Comparison of ENCODE assay signal across 18 cellular contexts in the genomic region with DNA sequence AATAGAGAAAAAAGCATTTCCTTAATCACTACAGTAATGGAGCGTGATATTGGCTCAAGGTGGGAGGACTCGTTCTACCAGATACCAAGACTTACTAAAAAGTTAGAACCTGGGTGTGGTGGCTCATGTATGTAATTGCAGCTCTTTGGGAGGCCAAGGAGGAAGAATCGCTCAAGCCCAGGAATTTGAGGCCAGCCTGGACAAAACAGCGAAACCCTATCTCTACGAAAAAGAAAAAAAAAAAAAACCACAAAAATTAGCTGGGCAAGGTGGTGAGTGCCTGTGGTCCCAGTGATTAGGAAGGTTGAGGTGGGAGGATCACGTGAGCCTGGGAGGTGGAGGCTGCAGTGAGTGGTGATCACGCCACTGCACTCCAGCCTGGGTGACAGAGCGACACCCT.
"Had no signal": no experiment of that assay in that cellular context is flagged by ENCODE, and none has a peak within 500 bp of the region (broad histone marks: within the 10 kb centered on the region; RNA-seq: fewer than 3 reads in every experiment).

No MANE protein-coding gene starts in this region.

- H3K36me3 ChIP-seq: adrenal gland, lower lobe of right lung, upper lobe of right lung had no signal

- H3K4me3 Mint-ChIP-seq: activated CD8-positive, alpha-beta memory T cell treated with anti-CD3 and anti-CD28 coated beads, Interleukin-2, amount 10 ng/mL, durations not matched to agents 7 days and 5 days; immature natural killer cell; neural crest cell; stimulated activated naive CD8-positive, alpha-beta T cell treated with anti-CD3 and anti-CD28 coated beads, Interleukin-15, amount 100 ng/mL, for 72 hours had no signal

- FAIRE-seq: colon, frontal cortex had no signal

- H3K4me3 ChIP-seq: adrenal gland, lower lobe of right lung, upper lobe of right lung had no signal

- H3K4me1 Mint-ChIP-seq: activated CD8-positive, alpha-beta memory T cell treated with anti-CD3 and anti-CD28 coated beads, Interleukin-2, amount 10 ng/mL, durations not matched to agents 7 days and 5 days; immature natural killer cell; stimulated activated naive CD8-positive, alpha-beta T cell treated with anti-CD3 and anti-CD28 coated beads, Interleukin-15, amount 100 ng/mL, for 72 hours had no signal

- DNase-seq: activated CD4-positive, alpha-beta T cell treated with anti-CD3 and anti-CD28 coated beads for 1 hour; activated CD4-positive, alpha-beta T cell treated with anti-CD3 and anti-CD28 coated beads, Interleukin-2, amount 50 U/mL, for 4 hours; activated CD8-positive, alpha-beta memory T cell treated with anti-CD3 and anti-CD28 coated beads, Interleukin-2, amount 10 ng/mL, durations not matched to agents 7 days and 5 days; activated naive CD4-positive, alpha-beta T cell treated with anti-CD3 and anti-CD28 coated beads, Interleukin-2, amount 50 U/mL, for 16 hours; activated T-cell treated with anti-CD3 and anti-CD28 coated beads, Interleukin-2, amount 50 U/mL, for 1 hour; adrenal gland; head of caudate nucleus; immature natural killer cell; lower lobe of right lung; midbrain; stimulated activated CD4-positive, alpha-beta T cell treated with anti-CD3 and anti-CD28 coated beads, Interleukin-1b, Interleukin-23, amount 100 ng/mL, for 48 hours; stimulated activated naive CD8-positive, alpha-beta T cell treated with anti-CD3 and anti-CD28 coated beads, Interleukin-15, amount 100 ng/mL, for 72 hours; T-helper 1 cell; T1000; upper lobe of right lung had no signal

- H3K27me3 ChIP-seq: adrenal gland, upper lobe of right lung had no signal

- H3K9me3 Mint-ChIP-seq: immature natural killer cell; neural crest cell; stimulated activated naive CD8-positive, alpha-beta T cell treated with anti-CD3 and anti-CD28 coated beads, Interleukin-15, amount 100 ng/mL, for 72 hours had no signal

- H3K36me3 Mint-ChIP-seq: activated CD8-positive, alpha-beta memory T cell treated with anti-CD3 and anti-CD28 coated beads, Interleukin-2, amount 10 ng/mL, durations not matched to agents 7 days and 5 days; immature natural killer cell had no signal

- H3K27ac Mint-ChIP-seq: activated CD8-positive, alpha-beta memory T cell treated with anti-CD3 and anti-CD28 coated beads, Interleukin-2, amount 10 ng/mL, durations not matched to agents 7 days and 5 days; stimulated activated naive CD8-positive, alpha-beta T cell treated with anti-CD3 and anti-CD28 coated beads, Interleukin-15, amount 100 ng/mL, for 72 hours had no signal
